Comparison of ENCODE assay signal across 4 cellular contexts in the genomic region with DNA sequence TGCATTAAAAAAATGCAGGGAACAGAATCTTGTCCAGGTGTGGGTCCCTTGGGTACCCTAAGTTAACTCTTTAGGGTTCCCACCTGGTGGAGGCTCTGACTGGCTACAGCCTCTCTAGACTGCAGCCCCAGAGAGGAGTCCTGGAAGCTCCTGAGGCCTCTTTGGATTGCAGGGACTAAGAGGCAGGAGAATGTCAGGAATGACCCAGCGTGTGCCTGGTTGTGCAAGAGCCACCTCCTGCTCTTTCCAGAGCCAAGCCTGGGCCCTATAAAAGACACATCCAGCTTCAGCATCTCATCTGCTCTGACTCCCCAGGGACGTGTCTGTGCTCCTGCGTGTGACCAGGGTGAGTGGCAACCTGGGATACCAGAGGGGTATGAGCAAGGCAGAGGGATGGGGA. TPM values are rescaled to one million over a fixed set of nuclear protein-coding genes. Genes with fewer than 3 reads are reported as not detected.
"Had no signal": no experiment of that assay in that cellular context is flagged by ENCODE, and none has a peak within 500 bp of the region (broad histone marks: within the 10 kb centered on the region; RNA-seq: fewer than 3 reads in every experiment).

A gene with protein sequence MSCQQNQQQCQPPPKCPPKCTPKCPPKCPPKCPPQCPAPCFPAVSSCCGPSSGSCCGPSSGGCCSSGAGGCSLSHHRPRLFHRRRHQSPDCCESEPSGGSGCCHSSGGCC (plus strand): TSS at position 297 of the 400 bp plus-strand sequence. CDS start 737 bp downstream, outside the sequence.

RNA-seq across cellular contexts. Expression of the gene that starts here (rescaled TPM):
- total RNA-seq: LHCN-M2, M059J, MCF 10A, NCI-H460 had no signal
